Comparison of ENCODE assay signal across 15 cellular contexts in genomic region chr3:186042521-186043202, GRCh38.
DNase-seq lines count a peak whose midpoint lies in the region; ATAC-seq and TF ChIP-seq lines count a peak whose summit lies in the region.
"Had no signal": no experiment of that assay in that cellular context is flagged by ENCODE, and none has a peak within 500 bp of the region (broad histone marks: within the 10 kb centered on the region; RNA-seq: fewer than 3 reads in every experiment).

No MANE protein-coding gene starts in this region.

- CTCF ChIA-PET in IMR-90 (lab: Yijun Ruan, JAX): no interaction called here

- H3K9me3 Mint-ChIP-seq in osteocyte (ENCODE audit: unreplicated experiment): no peaks in the 10 kb centered on the region
- H3K9me3 Mint-ChIP-seq: GM23338 had no signal

- H4K20me1 ChIP-seq in IMR-90 (ENCODE audit: insufficient read depth, low read length): no peaks in the 10 kb centered on the region
- no peaks in the 10 kb centered on the region for H4K20me1 ChIP-seq in Karpas-422 (ENCODE audit: insufficient read depth, low read depth, low read length)

- no peak for TF ChIP-seq RAD21 in IMR-90 (IDR thresholded peaks at IDR 0.05; ENCODE audit: low read length)

- H2BK5ac ChIP-seq in IMR-90 (ENCODE audit: low read depth, low read length, poor library complexity, severe bottlenecking): no peak overlapping the region

- DNase-seq in IMR-90 (peak; percentile 56), choroid plexus epithelial cell (ENCODE audit: low read depth) (peak; percentile 24), fibroblast of villous mesenchyme (ENCODE audit: low read depth) (peak; percentile 22), osteocyte (ENCODE audit: extremely low spot score, unreplicated experiment) (peak; percentile 40), NCI-H446 treated with DMSO at 0.1 percent for 48 hours (lab: John Stamatoyannopoulos, UW) (no peak), DMS 273 (lab: John Stamatoyannopoulos, UW; ENCODE audit: unreplicated experiment) (no peak), Karpas-422 (no peak)
- DNase-seq: BE2C; CD4-positive, alpha-beta memory T cell; DMS153; DMS79 treated with DMSO at 0.1 percent for 48 hours; EL; H7 had no signal

- H3K9ac ChIP-seq in IMR-90 (ENCODE audit: low read depth, low read length): no peak overlapping the region
- H3K9ac ChIP-seq in Karpas-422 (ENCODE audit: low read length): no peak overlapping the region

- H3K9me2 ChIP-seq in Karpas-422 (replicated peaks; ENCODE audit: insufficient read depth, low read length): no peaks in the 10 kb centered on the region

- no peak overlapping the region for H4K8ac ChIP-seq in IMR-90 (ENCODE audit: low read depth in 2 of 2, low read length in 2 of 2)

- peaks cover 3% of the 10 kb centered on the region; the same call in 1 of the 2 replicates for H3K9me1 ChIP-seq in IMR-90 (ENCODE audit: insufficient read depth, low read length)

- H3K27ac Mint-ChIP-seq in osteocyte (ENCODE audit: unreplicated experiment): no peak overlapping the region
- H3K27ac Mint-ChIP-seq: CD4-positive, alpha-beta memory T cell; GM23338 had no signal

- ATAC-seq in IMR-90 (ENCODE audit: low read depth): peak; percentile 81
- ATAC-seq: GM23338 had no signal

- no peak overlapping the region for H2AK9ac ChIP-seq in IMR-90 (replicated peaks; ENCODE audit: low read depth, low read length, poor library complexity)

- dilution Hi-C loops in IMR-90 (cut with HindIII; ENCODE audit: low sequenced_read_pairs, unreplicated experiment): no loop called here

- no peak overlapping the region for H4K91ac ChIP-seq in IMR-90 (ENCODE audit: insufficient read depth, low read depth, low read length)

- H2BK15ac ChIP-seq in IMR-90 (ENCODE audit: low read depth, low read length): no peak overlapping the region

- H3K4me2 ChIP-seq in IMR-90 (ENCODE audit: low read depth, low read length) (peak overlapping the region; percentile 49; the same call in 1 of the 2 replicates), Karpas-422 (ENCODE audit: low read depth, low read length, poor library complexity, severe bottlenecking) (no peak overlapping the region)
- H3K4me2 ChIP-seq: GM23338 had no signal

- no peak overlapping the region for H3K18ac ChIP-seq in IMR-90 (ENCODE audit: low read depth, low read length)

- no peak overlapping the region for H3K14ac ChIP-seq in IMR-90 (replicated peaks; ENCODE audit: low read depth, low read length)

- H3K79me2 ChIP-seq in Karpas-422 (ENCODE audit: low read length): no peaks in the 10 kb centered on the region

- H3K27me3 Mint-ChIP-seq in osteocyte (ENCODE audit: unreplicated experiment): peaks cover 9% of the 10 kb centered on the region

- H3K79me1 ChIP-seq in IMR-90 (ENCODE audit: low read depth in 1 of 2, low read length in 2 of 2): no peaks in the 10 kb centered on the region

- peaks cover 4% of the 10 kb centered on the region for H3K36me3 ChIP-seq in IMR-90 (ENCODE audit: control insufficient read depth, insufficient read depth, low read length)
- H3K36me3 ChIP-seq in Karpas-422 (ENCODE audit: insufficient read depth, low read length): no peaks in the 10 kb centered on the region

- H2BK120ac ChIP-seq in IMR-90 (ENCODE audit: low read depth, low read length): no peak overlapping the region

- peaks cover 7% of the 10 kb centered on the region for H3K9me3 ChIP-seq in IMR-90 (ENCODE audit: control insufficient read depth, insufficient read depth, low read length)
- H3K9me3 ChIP-seq in Karpas-422 (ENCODE audit: low read length): no peaks in the 10 kb centered on the region
- H3K9me3 ChIP-seq: BE2C had no signal

- no peak overlapping the region for H3K56ac ChIP-seq in IMR-90 (ENCODE audit: extremely low read depth, insufficient read depth, low read length)

- no peaks in the 10 kb centered on the region for H3K4me1 Mint-ChIP-seq in osteocyte (ENCODE audit: unreplicated experiment)

- H3K4me1 ChIP-seq in IMR-90 (ENCODE audit: control insufficient read depth, insufficient read depth, low read length): peaks cover 7% of the 10 kb centered on the region
- no peaks in the 10 kb centered on the region for H3K4me1 ChIP-seq in Karpas-422 (ENCODE audit: low read length)
- H3K4me1 ChIP-seq: BE2C had no signal

- WGBS in IMR-90 (ENCODE audit: extremely low coverage in 2 of 2, insufficient read length in 1 of 2), 2 experiments: 41% methylated on average over 6 of the region's 7 CpGs; no CpG with 5 or more reads in 1 of the 2 experiments

- TF ChIP-seq CTCF in IMR-90 (conservative IDR thresholded peaks at IDR 0.05; ENCODE audit: low read depth, low read length) (no peak), choroid plexus epithelial cell (conservative IDR thresholded peaks at IDR 0.05; ENCODE audit: low read depth, low read length) (no peak), fibroblast of villous mesenchyme (IDR thresholded peaks at IDR 0.05; ENCODE audit: insufficient read depth, low read depth, low read length) (no peak), osteocyte (IDR thresholded peaks at IDR 0.05) (no peak)

- H3K4me3 Mint-ChIP-seq in osteocyte (ENCODE audit: unreplicated experiment): no peak overlapping the region
- H3K4me3 Mint-ChIP-seq: CD4-positive, alpha-beta memory T cell; GM23338 had no signal

- H4K5ac ChIP-seq in IMR-90 (ENCODE audit: low read depth, low read length): no peak overlapping the region

- H3K27me3 ChIP-seq in IMR-90 (ENCODE audit: control insufficient read depth, insufficient read depth, low read length) (peaks cover 2% of the 10 kb centered on the region; the same call in 1 of the 2 replicates), Karpas-422 (ENCODE audit: low read length) (0 out of 2 replicates have a peak, but pooled peaks cover 3% of the 10 kb centered on the region)
- H3K27me3 ChIP-seq: BE2C had no signal

- no peak overlapping the region for H3K4me3 ChIP-seq in IMR-90 (ENCODE audit: insufficient read depth, low read depth, low read length)
- H3K4me3 ChIP-seq in choroid plexus epithelial cell (ENCODE audit: low read depth, low read length): no peak overlapping the region
- no peak overlapping the region for H3K4me3 ChIP-seq in fibroblast of villous mesenchyme (ENCODE audit: low read depth, low read length)
- H3K4me3 ChIP-seq in Karpas-422 (ENCODE audit: low read length): no peak overlapping the region
- H3K4me3 ChIP-seq: GM23338 had no signal

- no peak for TF ChIP-seq POLR2A in IMR-90 (IDR thresholded peaks at IDR 0.05; ENCODE audit: low read depth, low read length)

- no peak overlapping the region for H3K27ac ChIP-seq in IMR-90 (ENCODE audit: insufficient read depth, low read length)
- H3K27ac ChIP-seq in Karpas-422 (ENCODE audit: low read length): no peak overlapping the region
- H3K27ac ChIP-seq: C4-2B had no signal

- intact Hi-C loops in IMR-90 (cut with micrococcal nuclease): no loop called here

- no peak overlapping the region; the same call in 1 of the 2 replicates for H3K4ac ChIP-seq in IMR-90 (ENCODE audit: low read depth, low read length)

- 0 out of 2 replicates have a peak overlapping the region, but pooled peaks have one; percentile 7 for H3K23ac ChIP-seq in IMR-90 (ENCODE audit: low read depth, low read length)

- peaks cover 17% of the 10 kb centered on the region for H3K36me3 Mint-ChIP-seq in osteocyte (ENCODE audit: unreplicated experiment)
- H3K36me3 Mint-ChIP-seq: CD4-positive, alpha-beta memory T cell had no signal

- H2AFZ ChIP-seq in IMR-90 (replicated peaks; ENCODE audit: low read length, poor library complexity): no peak overlapping the region
- no peak overlapping the region for H2AFZ ChIP-seq in Karpas-422 (ENCODE audit: low read length)
- H2AFZ ChIP-seq: GM23338 had no signal

- in situ Hi-C loops in IMR-90 (cut with MboI; ENCODE audit: low sequenced_read_pairs): no loop called here

- no TSS peak for BruUV-seq in IMR-90 (replicated peaks; lab: Mats Ljungman, UMichigan)

- POLR2A ChIA-PET in IMR-90 (lab: Charles Lee; ENCODE audit: unreplicated experiment): no interaction called here

- H2BK20ac ChIP-seq in IMR-90 (ENCODE audit: low read depth, low read length): no peak overlapping the region

- no peak overlapping the region for H2AK5ac ChIP-seq in IMR-90 (ENCODE audit: low read depth, low read length)

TF ChIP-seq in IMR-90, 13 proteins besides CTCF, POLR2A, EP300 and RAD21:
- no peak for TF ChIP-seq MAZ (IDR thresholded peaks at IDR 0.05; ENCODE audit: borderline replicate concordance, low read depth, low read length)
- no peak for TF ChIP-seq USF2 (IDR thresholded peaks at IDR 0.05; ENCODE audit: low read depth, low read length)
- no peak for TF ChIP-seq RCOR1 (IDR thresholded peaks at IDR 0.05; ENCODE audit: insufficient replicate concordance, low read length)
- no peak for TF ChIP-seq NFE2L2 (IDR thresholded peaks at IDR 0.05; ENCODE audit: low read depth, low read length)
- no peak for TF ChIP-seq MAFK (IDR thresholded peaks at IDR 0.05; ENCODE audit: low read depth, low read length)
TF ChIP-seq in IMR-90: peak in this region for 0.

Comparison
In these comparisons a context has a peak if more than half of its experiments do, and no peak if none do; other contexts are left out.
1. DNase-seq: peak in IMR-90 (single experiment), choroid plexus epithelial cell (single experiment), fibroblast of villous mesenchyme (single experiment) and osteocyte (single experiment); none in NCI-H446 treated with DMSO at 0.1 percent for 48 hours (single experiment), DMS 273 (single experiment) and Karpas-422 (single experiment).